Comparison of ENCODE assay signal across 18 cellular contexts in genomic region chr4:174490356-174490969, GRCh38. TPM values are rescaled to one million over a fixed set of nuclear protein-coding genes. Genes with fewer than 3 reads are reported as not detected.
DNase-seq lines count a peak whose midpoint lies in the region; ATAC-seq and TF ChIP-seq lines count a peak whose summit lies in the region.
"Had no signal": no experiment of that assay in that cellular context is flagged by ENCODE, and none has a peak within 500 bp of the region (broad histone marks: within the 10 kb centered on the region; RNA-seq: fewer than 3 reads in every experiment).

No MANE protein-coding gene starts in this region.

- H3K36me3 ChIP-seq in fibroblast of lung (ENCODE audit: control insufficient read depth, insufficient read depth, low read length) (no peaks in the 10 kb centered on the region), vagina (peaks cover 0 to 3% of the 10 kb centered on the region in 2 donors), tibial nerve (no peaks in the 10 kb centered on the region)
- H3K36me3 ChIP-seq: heart left ventricle, suprapubic skin had no signal

- TF ChIP-seq POLR2A in vagina (IDR thresholded peaks at IDR 0.05) (no peak), tibial nerve (IDR thresholded peaks at IDR 0.05) (no peak)

- ATAC-seq in HG03025 (IDR thresholded peaks at IDR 0.05; ENCODE audit: low FRiP score, unreplicated experiment), result no peak
- ATAC-seq: activated T-cell treated with anti-CD3 and anti-CD28 coated beads, Interleukin-2, amount 50 U/mL, for 4 hours; heart left ventricle; left lobe of liver had no signal

- H3K4me3 ChIP-seq in fibroblast of lung (replicated peaks in 1 of 4; ENCODE audit: control extremely low read depth in 1 of 4, insufficient read depth in 1 of 4, low read depth in 3 of 4, low read length in 4 of 4) (no peak overlapping the region), skeletal muscle cell (ENCODE audit: low read depth, low read length) (no peak overlapping the region), vagina (no peak overlapping the region), tibial nerve (no peak overlapping the region)
- H3K4me3 ChIP-seq: heart left ventricle, sigmoid colon, suprapubic skin had no signal

- H3K79me2 ChIP-seq in fibroblast of lung (ENCODE audit: control insufficient read depth, insufficient read depth, low read length), result no peaks in the 10 kb centered on the region

- DNase-seq in H4 (ENCODE audit: low spot score) (peak; percentile 14), RPMI7951 (ENCODE audit: low read depth) (peak; percentile 5), fibroblast of lung (ENCODE audit: low read depth in 2 of 2) (peak; percentile 59 to 60), skeletal muscle cell (ENCODE audit: low read depth) (peak; percentile 13), vagina (ENCODE audit: extremely low spot score in 2 of 2) (no peak), T-helper 1 cell (no peak), tibial nerve (ENCODE audit: low spot score in 2 of 2) (no peak)
- DNase-seq: activated CD4-positive, alpha-beta T cell treated with anti-CD3 and anti-CD28 coated beads for 4 hours; activated T-cell treated with anti-CD3 and anti-CD28 coated beads, Interleukin-2, amount 50 U/mL, for 4 hours; amygdala; CD4-positive, alpha-beta memory T cell; heart left ventricle; KBM-7; NCI-H1930; sigmoid colon had no signal

- WGBS in tibial nerve, 2 donors, result 37 to 40% methylated on average over 4 of the region's 4 CpGs

- H3K4me1 ChIP-seq in fibroblast of lung (ENCODE audit: control insufficient read depth, extremely low read depth, insufficient read depth, low read length), result no peaks in the 10 kb centered on the region
- H3K4me1 ChIP-seq in vagina, result no peaks in the 10 kb centered on the region
- H3K4me1 ChIP-seq in tibial nerve, result no peaks in the 10 kb centered on the region
- H3K4me1 ChIP-seq: heart left ventricle, suprapubic skin had no signal

- TF ChIP-seq CTCF in fibroblast of lung (conservative IDR thresholded peaks at IDR 0.05 in 1 of 2, IDR thresholded peaks at IDR 0.05 in 1 of 2; ENCODE audit: low read depth in 1 of 2, low read length in 2 of 2) (no peak), vagina (IDR thresholded peaks at IDR 0.05) (no peak), tibial nerve (IDR thresholded peaks at IDR 0.05) (no peak)

- intact Hi-C loops in vagina (cut with DNase I), result no loop called here

- H3K27ac ChIP-seq in fibroblast of lung (ENCODE audit: insufficient read depth, low read length) (no peak overlapping the region), vagina (no peak overlapping the region), tibial nerve (no peak overlapping the region)
- H3K27ac ChIP-seq: heart left ventricle, sigmoid colon, suprapubic skin had no signal

- H3K9ac ChIP-seq in fibroblast of lung (ENCODE audit: insufficient read depth, low read length), result no peak overlapping the region

- peaks cover 2% of the 10 kb centered on the region for H4K20me1 ChIP-seq in fibroblast of lung (ENCODE audit: control insufficient read depth, extremely low read depth, insufficient read depth, low read length)

- H3K4me2 ChIP-seq in fibroblast of lung (ENCODE audit: extremely low read depth, insufficient read depth, low read length), result peak overlapping the region; percentile 15

- no peak for TF ChIP-seq EP300 in tibial nerve (IDR thresholded peaks at IDR 0.05)

- H2AFZ ChIP-seq in fibroblast of lung (ENCODE audit: low read length), result no peak overlapping the region

- H3K27me3 ChIP-seq in fibroblast of lung (ENCODE audit: control insufficient read depth, insufficient read depth, low read length) (no peaks in the 10 kb centered on the region), vagina (no peaks in the 10 kb centered on the region), tibial nerve (no peaks in the 10 kb centered on the region)
- H3K27me3 ChIP-seq: heart left ventricle, sigmoid colon, suprapubic skin had no signal

- H3K9me3 ChIP-seq in fibroblast of lung (ENCODE audit: control insufficient read depth, insufficient read depth, low read depth, low read length) (no peaks in the 10 kb centered on the region), vagina (no peaks in the 10 kb centered on the region), tibial nerve (no peaks in the 10 kb centered on the region)
- H3K9me3 ChIP-seq: heart left ventricle, sigmoid colon, suprapubic skin had no signal

RNA-seq across cellular contexts. Expression of gene HPGD, which starts 31.8 kb away (rescaled TPM):
- 0.89 TPM in 1 of 2 replicates, not detected in the other for total RNA-seq in H4 (2014; rRNA removed; shearing (Covaris generic))
- total RNA-seq in RPMI7951 (2014; rRNA removed; shearing (Covaris generic)), result 0.24 TPM in 1 of 2 replicates, not detected in the other
- total RNA-seq in fibroblast of lung (0.17 and 0.26 TPM in 2 replicates), vagina (134 TPM), tibial nerve (1 to 10 TPM; 1.0 to 7.2 (median 2.7) TPM)
- 0.08 and 0.16 TPM in 2 replicates for polyA plus RNA-seq in fibroblast of lung
- polyA plus RNA-seq in fibroblast of lung (2012), result 0.12 and 0.13 TPM in 2 replicates
- not detected in 2 replicates for polyA minus RNA-seq in fibroblast of lung (ENCODE audit: low replicate concordance)

Comparison
In these comparisons a context has a peak if more than half of its experiments do, and no peak if none do; other contexts are left out.
1. DNase-seq: peak in H4 (single experiment), RPMI7951 (single experiment), fibroblast of lung (2 of 2) and skeletal muscle cell (single experiment); none in vagina (0 of 2), T-helper 1 cell (0 of 5) and tibial nerve (0 of 2).
2. RNA of gene HPGD, which starts 31.8 kb away (total RNA-seq): 134 TPM in vagina (single experiment); 1.0 to 7.2 TPM in tibial nerve, 0.89 TPM in H4, 0.24 TPM in RPMI7951 and 0.17 to 0.26 TPM in fibroblast of lung; every median in the first group is over 10 times any median in the second.